1 cellular context compared by ENCODE assay signal in the genomic region with DNA sequence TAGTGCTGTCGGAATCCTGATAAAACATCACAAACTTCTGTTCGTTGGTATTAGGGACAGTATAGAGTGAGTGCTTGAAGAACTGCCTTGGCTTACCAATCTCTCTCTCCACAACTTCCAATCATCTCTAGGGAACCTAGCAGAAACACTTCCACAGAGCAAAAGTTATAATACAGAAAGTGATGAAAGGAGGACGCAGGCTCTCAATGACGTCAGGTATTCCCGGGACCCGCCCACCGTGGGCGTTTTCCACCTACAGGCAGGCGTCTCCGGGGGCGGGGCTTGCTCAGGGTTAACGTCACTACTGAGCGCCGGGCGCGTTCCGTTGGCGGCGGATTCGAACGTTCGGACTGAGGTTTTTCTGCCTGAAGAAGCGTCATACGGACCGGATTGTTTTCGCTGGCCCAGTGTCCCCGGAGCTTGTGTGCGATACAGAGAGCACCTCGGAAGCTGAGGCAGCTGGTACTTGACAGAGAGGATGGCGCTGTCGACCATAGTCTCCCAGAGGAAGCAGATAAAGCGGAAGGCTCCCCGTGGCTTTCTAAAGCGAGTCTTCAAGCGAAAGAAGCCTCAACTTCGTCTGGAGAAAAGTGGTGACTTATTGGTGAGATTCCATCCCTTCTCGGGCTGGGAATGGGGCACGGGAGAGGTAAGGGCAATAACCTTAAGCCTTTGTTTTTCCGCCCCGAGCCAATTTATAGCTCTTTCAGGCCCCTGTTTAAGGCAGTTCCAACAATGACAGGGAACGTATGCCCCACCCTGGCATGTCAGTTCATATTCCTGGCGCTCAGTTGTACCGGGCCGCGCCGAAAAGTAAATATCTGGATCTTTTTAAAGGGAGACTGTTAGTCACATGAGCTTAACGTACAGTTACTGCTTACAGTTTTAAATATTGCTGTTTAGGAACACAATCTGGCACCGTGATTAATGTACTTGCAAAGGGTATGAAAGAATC.
A peak's percentile ranks its signal among the peaks of the same experiment; 100 is the strongest.
TF ChIP-seq lines count a peak whose summit lies in the region.

Gene CENPW, plus strand, starts transcription at position 320 of the 955 bp plus-strand sequence. Its CDS starts 159 bp downstream, at position 479.

TF ChIP-seq in HepG2, 621 proteins besides CTCF, POLR2A, EP300 and RAD21 (continued from another document and continues in another):
- TF ChIP-seq, protein P1, sequence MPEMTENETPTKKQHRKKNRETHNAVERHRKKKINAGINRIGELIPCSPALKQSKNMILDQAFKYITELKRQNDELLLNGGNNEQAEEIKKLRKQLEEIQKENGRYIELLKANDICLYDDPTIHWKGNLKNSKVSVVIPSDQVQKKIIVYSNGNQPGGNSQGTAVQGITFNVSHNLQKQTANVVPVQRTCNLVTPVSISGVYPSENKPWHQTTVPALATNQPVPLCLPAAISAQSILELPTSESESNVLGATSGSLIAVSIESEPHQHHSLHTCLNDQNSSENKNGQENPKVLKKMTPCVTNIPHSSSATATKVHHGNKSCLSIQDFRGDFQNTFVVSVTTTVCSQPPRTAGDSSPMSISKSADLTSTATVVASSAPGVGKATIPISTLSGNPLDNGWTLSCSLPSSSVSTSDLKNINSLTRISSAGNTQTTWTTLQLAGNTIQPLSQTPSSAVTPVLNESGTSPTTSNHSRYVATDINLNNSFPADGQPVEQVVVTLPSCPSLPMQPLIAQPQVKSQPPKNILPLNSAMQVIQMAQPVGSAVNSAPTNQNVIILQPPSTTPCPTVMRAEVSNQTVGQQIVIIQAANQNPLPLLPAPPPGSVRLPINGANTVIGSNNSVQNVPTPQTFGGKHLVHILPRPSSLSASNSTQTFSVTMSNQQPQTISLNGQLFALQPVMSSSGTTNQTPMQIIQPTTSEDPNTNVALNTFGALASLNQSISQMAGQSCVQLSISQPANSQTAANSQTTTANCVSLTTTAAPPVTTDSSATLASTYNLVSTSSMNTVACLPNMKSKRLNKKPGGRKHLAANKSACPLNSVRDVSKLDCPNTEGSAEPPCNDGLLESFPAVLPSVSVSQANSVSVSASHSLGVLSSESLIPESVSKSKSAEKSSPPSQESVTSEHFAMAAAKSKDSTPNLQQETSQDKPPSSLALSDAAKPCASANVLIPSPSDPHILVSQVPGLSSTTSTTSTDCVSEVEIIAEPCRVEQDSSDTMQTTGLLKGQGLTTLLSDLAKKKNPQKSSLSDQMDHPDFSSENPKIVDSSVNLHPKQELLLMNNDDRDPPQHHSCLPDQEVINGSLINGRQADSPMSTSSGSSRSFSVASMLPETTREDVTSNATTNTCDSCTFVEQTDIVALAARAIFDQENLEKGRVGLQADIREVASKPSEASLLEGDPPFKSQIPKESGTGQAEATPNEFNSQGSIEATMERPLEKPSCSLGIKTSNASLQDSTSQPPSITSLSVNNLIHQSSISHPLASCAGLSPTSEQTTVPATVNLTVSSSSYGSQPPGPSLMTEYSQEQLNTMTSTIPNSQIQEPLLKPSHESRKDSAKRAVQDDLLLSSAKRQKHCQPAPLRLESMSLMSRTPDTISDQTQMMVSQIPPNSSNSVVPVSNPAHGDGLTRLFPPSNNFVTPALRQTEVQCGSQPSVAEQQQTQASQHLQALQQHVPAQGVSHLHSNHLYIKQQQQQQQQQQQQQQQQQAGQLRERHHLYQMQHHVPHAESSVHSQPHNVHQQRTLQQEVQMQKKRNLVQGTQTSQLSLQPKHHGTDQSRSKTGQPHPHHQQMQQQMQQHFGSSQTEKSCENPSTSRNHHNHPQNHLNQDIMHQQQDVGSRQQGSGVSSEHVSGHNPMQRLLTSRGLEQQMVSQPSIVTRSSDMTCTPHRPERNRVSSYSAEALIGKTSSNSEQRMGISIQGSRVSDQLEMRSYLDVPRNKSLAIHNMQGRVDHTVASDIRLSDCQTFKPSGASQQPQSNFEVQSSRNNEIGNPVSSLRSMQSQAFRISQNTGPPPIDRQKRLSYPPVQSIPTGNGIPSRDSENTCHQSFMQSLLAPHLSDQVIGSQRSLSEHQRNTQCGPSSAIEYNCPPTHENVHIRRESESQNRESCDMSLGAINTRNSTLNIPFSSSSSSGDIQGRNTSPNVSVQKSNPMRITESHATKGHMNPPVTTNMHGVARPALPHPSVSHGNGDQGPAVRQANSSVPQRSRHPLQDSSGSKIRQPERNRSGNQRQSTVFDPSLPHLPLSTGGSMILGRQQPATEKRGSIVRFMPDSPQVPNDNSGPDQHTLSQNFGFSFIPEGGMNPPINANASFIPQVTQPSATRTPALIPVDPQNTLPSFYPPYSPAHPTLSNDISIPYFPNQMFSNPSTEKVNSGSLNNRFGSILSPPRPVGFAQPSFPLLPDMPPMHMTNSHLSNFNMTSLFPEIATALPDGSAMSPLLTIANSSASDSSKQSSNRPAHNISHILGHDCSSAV (CRISPR knock-in tag; IDR thresholded peaks at IDR 0.05; ENCODE audit: borderline replicate concordance) = no peak
- TF ChIP-seq NR2F1 (CRISPR knock-in tag; IDR thresholded peaks at IDR 0.05) = no peak
- TF ChIP-seq, protein P2, sequence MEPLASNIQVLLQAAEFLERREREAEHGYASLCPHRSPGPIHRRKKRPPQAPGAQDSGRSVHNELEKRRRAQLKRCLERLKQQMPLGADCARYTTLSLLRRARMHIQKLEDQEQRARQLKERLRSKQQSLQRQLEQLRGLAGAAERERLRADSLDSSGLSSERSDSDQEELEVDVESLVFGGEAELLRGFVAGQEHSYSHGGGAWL (CRISPR knock-in tag; IDR thresholded peaks at IDR 0.05) = peak; percentile 80; the same call in 1 of the 2 replicates
- no peak for TF ChIP-seq HNRNPK (IDR thresholded peaks at IDR 0.05; ENCODE audit: low read depth, low read length, poor library complexity, severe bottlenecking)
- TF ChIP-seq GTF3A (CRISPR knock-in tag; conservative IDR thresholded peaks at IDR 0.05) = 0 out of 2 replicates have a peak, but pooled peaks have one; percentile 80
- TF ChIP-seq CBFB (CRISPR knock-in tag; IDR thresholded peaks at IDR 0.05) = peak; percentile 91
- no peak for TF ChIP-seq SETDB1 (CRISPR knock-in tag; IDR thresholded peaks at IDR 0.05; ENCODE audit: borderline replicate concordance)
- no peak for TF ChIP-seq ZXDC (CRISPR knock-in tag; IDR thresholded peaks at IDR 0.05)
- no peak for TF ChIP-seq ZNF101 (CRISPR knock-in tag; IDR thresholded peaks at IDR 0.05; ENCODE audit: borderline replicate concordance, low read depth)
- TF ChIP-seq, protein P3, sequence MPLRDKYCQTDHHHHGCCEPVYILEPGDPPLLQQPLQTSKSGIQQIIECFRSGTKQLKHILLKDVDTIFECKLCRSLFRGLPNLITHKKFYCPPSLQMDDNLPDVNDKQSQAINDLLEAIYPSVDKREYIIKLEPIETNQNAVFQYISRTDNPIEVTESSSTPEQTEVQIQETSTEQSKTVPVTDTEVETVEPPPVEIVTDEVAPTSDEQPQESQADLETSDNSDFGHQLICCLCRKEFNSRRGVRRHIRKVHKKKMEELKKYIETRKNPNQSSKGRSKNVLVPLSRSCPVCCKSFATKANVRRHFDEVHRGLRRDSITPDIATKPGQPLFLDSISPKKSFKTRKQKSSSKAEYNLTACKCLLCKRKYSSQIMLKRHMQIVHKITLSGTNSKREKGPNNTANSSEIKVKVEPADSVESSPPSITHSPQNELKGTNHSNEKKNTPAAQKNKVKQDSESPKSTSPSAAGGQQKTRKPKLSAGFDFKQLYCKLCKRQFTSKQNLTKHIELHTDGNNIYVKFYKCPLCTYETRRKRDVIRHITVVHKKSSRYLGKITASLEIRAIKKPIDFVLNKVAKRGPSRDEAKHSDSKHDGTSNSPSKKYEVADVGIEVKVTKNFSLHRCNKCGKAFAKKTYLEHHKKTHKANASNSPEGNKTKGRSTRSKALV (CRISPR knock-in tag; IDR thresholded peaks at IDR 0.05) = peak; percentile 53
- no peak for TF ChIP-seq ZBTB49 (CRISPR knock-in tag; IDR thresholded peaks at IDR 0.05; ENCODE audit: borderline replicate concordance)
- no peak for TF ChIP-seq PRDM10 (CRISPR knock-in tag; IDR thresholded peaks at IDR 0.05; ENCODE audit: low read depth)
- 0 out of 2 replicates have a peak, but pooled peaks have one; percentile 77 for TF ChIP-seq DR1 (CRISPR knock-in tag; IDR thresholded peaks at IDR 0.05)
- TF ChIP-seq ZBTB34 (CRISPR knock-in tag; IDR thresholded peaks at IDR 0.05) = no peak
- no peak for TF ChIP-seq TBL1XR1 (IDR thresholded peaks at IDR 0.05; ENCODE audit: borderline replicate concordance, low read length, partially characterized antibody)
- TF ChIP-seq ZNF235 (CRISPR knock-in tag; IDR thresholded peaks at IDR 0.05; ENCODE audit: borderline replicate concordance) = no peak
- TF ChIP-seq ATRX (CRISPR knock-in tag; IDR thresholded peaks at IDR 0.05; ENCODE audit: borderline replicate concordance) = no peak
- TF ChIP-seq FUBP1 (CRISPR knock-in tag; IDR thresholded peaks at IDR 0.05; ENCODE audit: borderline replicate concordance) = peak; percentile 91; the same call in 1 of the 2 replicates
